Comparison of ENCODE assay signal across 8 cellular contexts in genomic region chr12:9649532-9649940, GRCh38.
A peak's percentile ranks its signal among the peaks of the same experiment; 100 is the strongest.
DNase-seq lines count a peak whose midpoint lies in the region; ATAC-seq lines count a peak whose summit lies in the region.

No MANE protein-coding gene starts in this region.

- H3K4me3 Mint-ChIP-seq in activated T-cell treated with anti-CD3 and anti-CD28 coated beads, Interleukin-2, amount 50 U/mL, for 24 hours = peak overlapping the region; percentile 93

- DNase-seq in HK-2 (ENCODE audit: unreplicated experiment) = peak; percentile 14
- DNase-seq in activated T-cell treated with anti-CD3 and anti-CD28 coated beads, Interleukin-2, amount 50 U/mL, for 24 hours = peak; percentile 71
- peak; percentile 44 to 46 for DNase-seq in stimulated activated CD4-positive, alpha-beta T cell treated with anti-CD3 and anti-CD28 coated beads, Interleukin-2, amount 100 ng/mL, for 24 hours
- no peak for DNase-seq in LoVo (ENCODE audit: low spot score)

- no peaks in the 10 kb centered on the region for H3K27me3 ChIP-seq in BLaER1 treated with 17β-estradiol and CSF1 and Interleukin-3, amounts not matched to agents 10 nM and 100 nM

- H3K27ac Mint-ChIP-seq in activated T-cell treated with anti-CD3 and anti-CD28 coated beads, Interleukin-2, amount 50 U/mL, for 24 hours = peak overlapping the region; percentile 98

- H3K4me2 ChIP-seq in BLaER1 treated with 17β-estradiol and CSF1 and Interleukin-3, amounts not matched to agents 10 nM and 100 nM = peak overlapping the region; percentile 77 to 99 (median 90)

- no peaks in the 10 kb centered on the region for H3K27me3 Mint-ChIP-seq in activated T-cell treated with anti-CD3 and anti-CD28 coated beads, Interleukin-2, amount 50 U/mL, for 24 hours

- H3K36me3 Mint-ChIP-seq in activated T-cell treated with anti-CD3 and anti-CD28 coated beads, Interleukin-2, amount 50 U/mL, for 24 hours (ENCODE audit: low read depth) = peaks cover 84% of the 10 kb centered on the region

- peaks cover 28 to 49% (median 43%) of the 10 kb centered on the region in 11 experiments for H3K9me3 ChIP-seq in BLaER1 treated with 17β-estradiol and CSF1 and Interleukin-3, amounts not matched to agents 10 nM and 100 nM (replicated peaks in 1 of 11)

- peak overlapping the region; percentile 91 to 99 (median 97) for H3K27ac ChIP-seq in BLaER1 treated with 17β-estradiol and CSF1 and Interleukin-3, amounts not matched to agents 10 nM and 100 nM

- peaks cover 19% of the 10 kb centered on the region for H3K9me3 Mint-ChIP-seq in activated T-cell treated with anti-CD3 and anti-CD28 coated beads, Interleukin-2, amount 50 U/mL, for 24 hours

- peaks cover 8 to 32% (median 23%) of the 10 kb centered on the region in 11 experiments; a peak in 19 of 22 replicates for H3K36me3 ChIP-seq in BLaER1 treated with 17β-estradiol and CSF1 and Interleukin-3, amounts not matched to agents 10 nM and 100 nM

- H4K20me1 ChIP-seq in BLaER1 treated with 17β-estradiol and CSF1 and Interleukin-3, amounts not matched to agents 10 nM and 100 nM = no peaks in the 10 kb centered on the region

- peaks cover 33 to 67% (median 51%) of the 10 kb centered on the region in 10 experiments for H3K4me1 ChIP-seq in BLaER1 treated with 17β-estradiol and CSF1 and Interleukin-3, amounts not matched to agents 10 nM and 100 nM

- peak overlapping the region; percentile 60 to 83 (median 74) for H3K4me3 ChIP-seq in BLaER1 treated with 17β-estradiol and CSF1 and Interleukin-3, amounts not matched to agents 10 nM and 100 nM
- H3K4me3 ChIP-seq in iPS-11a (ENCODE audit: low read depth, low read length) = peak overlapping the region; percentile 55

- H3K4me1 Mint-ChIP-seq in activated T-cell treated with anti-CD3 and anti-CD28 coated beads, Interleukin-2, amount 50 U/mL, for 24 hours (ENCODE audit: low read depth) = peaks cover 66% of the 10 kb centered on the region

- H3K9ac ChIP-seq in BLaER1 treated with 17β-estradiol and CSF1 and Interleukin-3, amounts not matched to agents 10 nM and 100 nM = peak overlapping the region; percentile 87 to 98 (median 93)

- ATAC-seq in HG02571 (IDR thresholded peaks at IDR 0.05; ENCODE audit: unreplicated experiment) = no peak
- no peak for ATAC-seq in HG03108 (IDR thresholded peaks at IDR 0.05; ENCODE audit: unreplicated experiment)
